Comparison of ENCODE assay signal across 9 cellular contexts in genomic region chr14:104973215-104974145, GRCh38. TPM values are rescaled to one million over a fixed set of nuclear protein-coding genes. Genes with fewer than 3 reads are reported as not detected.
DNase-seq lines count a peak whose midpoint lies in the region; ATAC-seq, FAIRE-seq and TF ChIP-seq lines count a peak whose summit lies in the region.
"Had no signal": no experiment of that assay in that cellular context is flagged by ENCODE, and none has a peak within 500 bp of the region (broad histone marks: within the 10 kb centered on the region; RNA-seq: fewer than 3 reads in every experiment).

No MANE protein-coding gene starts in this region.

- intact Hi-C loops in Right ventricle myocardium inferior (cut with DNase I) = loop anchor here (2.0 to 10.0 kb wide), 2 partner anchors 113 to 211 kb away; partner anchors contain the start of gene NUDT14

- ATAC-seq in Right ventricle myocardium inferior = peak; percentile 33

- FAIRE-seq in G401.6 (lab: Jason Lieb, UNC) = peak; percentile 98

- CTCF ChIA-PET in GM10248 (lab: Yijun Ruan, JAX) = interaction anchor here (0.9 to 6.1 kb wide), 7 partner anchors 9 to 117 kb away, joined by 3 to 177 read pairs (median 17); no protein-coding TSS in a partner anchor

- no peak overlapping the region for H3K4me3 ChIP-seq in retinal pigment epithelial cell (ENCODE audit: low read length)

- POLR2A ChIA-PET in GM10248 (lab: Yijun Ruan, JAX) = no interaction called here

- TF ChIP-seq CTCF in retinal pigment epithelial cell (conservative IDR thresholded peaks at IDR 0.05; ENCODE audit: low read depth, low read length) (no peak), GM10248 (IDR thresholded peaks at IDR 0.05; ENCODE audit: control extremely low read depth, extremely low read depth, low read depth, missing control alignments) (no peak)

- DNase-seq in SW 1271 (lab: John Stamatoyannopoulos, UW) (peak; percentile 94), Right ventricle myocardium inferior (ENCODE audit: missing footprints) (peak; percentile 76), retinal pigment epithelial cell (ENCODE audit: low read depth) (peak; percentile 98), GM10248 (ENCODE audit: extremely low spot score) (no peak), NCI-H187 treated with DMSO at 0.1 percent for 48 hours (lab: John Stamatoyannopoulos, UW) (no peak)
- DNase-seq in stimulated activated CD4-positive, alpha-beta T cell treated with anti-CD3 and anti-CD28 coated beads, Interleukin-2, amount 100 ng/mL, for 48 hours = no peak
- no peak for DNase-seq in activated CD4-positive, alpha-beta T cell treated with anti-CD3 and anti-CD28 coated beads, Interleukin-2, amount 50 U/mL, for 4 hours
- DNase-seq: activated naive CD4-positive, alpha-beta T cell treated with anti-CD3 and anti-CD28 coated beads, Interleukin-2, amount 50 U/mL, for 16 hours had no signal

RNA-seq across cellular contexts. Expression of gene AHNAK2, which starts 4.7 kb away (rescaled TPM):
- 2.5 TPM for total RNA-seq in Right ventricle myocardium inferior

RNA-seq across cellular contexts. Expression of gene CLBA1, which starts 12.1 kb away (rescaled TPM):
- total RNA-seq in Right ventricle myocardium inferior = 1.9 TPM

RNA-seq across cellular contexts. Expression of gene CDCA4, which starts 47.4 kb away (rescaled TPM):
- total RNA-seq in Right ventricle myocardium inferior = 3.1 TPM

RNA-seq across cellular contexts. Expression of gene PLD4, which starts 48.8 kb away (rescaled TPM):
- not detected for total RNA-seq in Right ventricle myocardium inferior

Comparison
In these comparisons a context has a peak if more than half of its experiments do, and no peak if none do; other contexts are left out.
1. DNase-seq: peak in SW 1271 (2 of 2), Right ventricle myocardium inferior (single experiment) and retinal pigment epithelial cell (single experiment); none in GM10248 (single experiment), NCI-H187 treated with DMSO at 0.1 percent for 48 hours (single experiment), stimulated activated CD4-positive, alpha-beta T cell treated with anti-CD3 and anti-CD28 coated beads, Interleukin-2, amount 100 ng/mL, for 48 hours (0 of 2) and activated CD4-positive, alpha-beta T cell treated with anti-CD3 and anti-CD28 coated beads, Interleukin-2, amount 50 U/mL, for 4 hours (0 of 2).